34 cellular contexts compared by ENCODE assay signal in genomic region chr10:102027261-102027660, GRCh38.
"Had no signal": no experiment of that assay in that cellular context is flagged by ENCODE, and none has a peak within 500 bp of the region (broad histone marks: within the 10 kb centered on the region; RNA-seq: fewer than 3 reads in every experiment).

No MANE protein-coding gene starts in this region.

- H3K4me3 ChIP-seq: MG63 had no signal

- DNase-seq: Karpas-422, Kasumi-1, MG63, MM.1S, MV-4-11, NCI-H1092, NCI-H1092 treated with DMSO at 0.1 percent for 48 hours, NCI-H1105, NCI-H1105 treated with DMSO at 0.1 percent for 48 hours, NCI-H1417, NCI-H1417 treated with DMSO at 0.1 percent for 48 hours, NCI-H1436, NCI-H1436 treated with DMSO at 0.1 percent for 48 hours, NCI-H146, NCI-H1694, NCI-H1694 treated with DMSO at 0.1 percent for 48 hours, NCI-H187, NCI-H187 treated with DMSO at 0.1 percent for 48 hours, NCI-H1930, NCI-H2029, NCI-H2029 treated with DMSO at 0.1 percent for 48 hours, NCI-H2081, NCI-H2081 treated with DMSO at 0.1 percent for 48 hours, NCI-H2107, NCI-H2171, NCI-H2171 treated with DMSO at 0.1 percent for 48 hours, NCI-H2227 treated with DMSO at 0.1 percent for 48 hours, NCI-H226, NCI-H345, NCI-H446, NCI-H446 treated with DMSO at 0.1 percent for 48 hours, NCI-H510A, NCI-H510A treated with DMSO at 0.1 percent for 48 hours, NCI-H524 had no signal

- H3K9me3 ChIP-seq: MG63 had no signal

- H3K27me3 ChIP-seq: MG63 had no signal
